In the genomic region with DNA sequence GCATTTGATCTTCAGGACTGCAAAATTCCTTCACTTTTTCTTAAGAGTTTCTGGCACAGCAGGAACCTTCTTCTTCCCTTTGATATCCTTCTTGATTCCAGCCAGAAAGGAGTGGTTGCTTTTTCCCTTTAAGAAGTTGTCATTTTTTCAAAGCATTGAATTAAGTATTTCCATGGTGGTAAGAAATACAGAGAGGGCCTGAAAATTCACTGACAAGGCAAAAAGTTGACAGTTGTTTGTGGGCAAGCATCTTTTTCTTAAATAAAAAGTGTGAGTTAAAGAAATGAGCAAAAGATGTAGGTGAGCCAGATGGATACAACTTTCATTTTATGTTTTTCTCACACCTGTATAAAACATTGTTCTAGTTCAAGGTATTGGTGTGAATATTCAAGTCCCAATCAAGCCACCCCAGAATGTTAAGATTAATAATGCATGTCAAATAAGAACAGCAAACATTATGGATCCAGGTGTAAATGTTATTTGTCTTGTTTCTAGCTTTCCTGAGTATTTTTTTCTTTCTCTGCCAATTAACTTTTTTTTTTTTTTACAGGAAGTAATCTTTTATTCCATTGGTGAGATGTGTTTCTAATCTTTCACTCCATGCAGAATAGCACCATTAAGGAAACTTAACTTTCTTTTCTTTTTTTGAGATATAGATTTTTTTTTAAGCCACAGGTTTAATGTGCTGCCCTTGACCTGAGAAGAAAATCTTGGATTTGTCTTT, we compare ENCODE assay signal across 27 cellular contexts.
DNase-seq lines count a peak whose midpoint lies in the region; ATAC-seq, FAIRE-seq and TF ChIP-seq lines count a peak whose summit lies in the region.
"Had no signal": no experiment of that assay in that cellular context is flagged by ENCODE, and none has a peak within 500 bp of the region (broad histone marks: within the 10 kb centered on the region; RNA-seq: fewer than 3 reads in every experiment).

No MANE protein-coding gene starts in this region.

- peaks cover 0 to 23% (median 10%) of the 10 kb centered on the region in 4 donors for H3K4me1 ChIP-seq in stomach

- H3K9me3 Mint-ChIP-seq in natural killer cell = peaks cover 3% of the 10 kb centered on the region in 2 donors
- H3K9me3 Mint-ChIP-seq: activated CD4-positive, alpha-beta T cell treated with anti-CD3 and anti-CD28 coated beads, Interleukin-2, amount 10 ng/mL, durations not matched to agents 7 days and 5 days; activated naive CD8-positive, alpha-beta T cell treated with anti-CD3 and anti-CD28 coated beads for 36 hours; activated T-cell treated with anti-CD3 and anti-CD28 coated beads, Interleukin-2, amount 50 U/mL, for 24 hours; memory B cell; WTC11 had no signal

- ATAC-seq in HG03095 (IDR thresholded peaks at IDR 0.05; ENCODE audit: unreplicated experiment) (no peak), HG03457 (IDR thresholded peaks at IDR 0.05; ENCODE audit: unreplicated experiment) (no peak), natural killer cell (no peak)
- ATAC-seq: left lobe of liver; sciatic nerve; stimulated activated effector memory CD8-positive, alpha-beta T cell treated with anti-CD3 and anti-CD28 coated beads, Interleukin-12 subunit alpha, Interleukin-12 subunit beta, amount 100 ng/mL, for 72 hours; WTC11 had no signal

- peak; percentile 61 for FAIRE-seq in H54 (lab: Jason Lieb, UNC)
- FAIRE-seq in RCC 7860 (lab: Jason Lieb, UNC) = peak; percentile 51
- FAIRE-seq in islet of Langerhans (lab: Jason Lieb, UNC) = peak; percentile 92
- FAIRE-seq: GM12892 had no signal

- no peak for TF ChIP-seq EP300 in stomach (IDR thresholded peaks at IDR 0.05)

- intact Hi-C loops in stomach (cut with DNase I; ENCODE audit: low total_unique reads) (no loop called here), natural killer cell (cut with micrococcal nuclease) (no loop called here)

- H3K4me1 Mint-ChIP-seq in natural killer cell = no peaks in the 10 kb centered on the region
- H3K4me1 Mint-ChIP-seq: activated CD4-positive, alpha-beta T cell treated with anti-CD3 and anti-CD28 coated beads, Interleukin-2, amount 10 ng/mL, durations not matched to agents 7 days and 5 days; activated naive CD8-positive, alpha-beta T cell treated with anti-CD3 and anti-CD28 coated beads for 36 hours; immature natural killer cell; memory B cell; stimulated activated effector memory CD8-positive, alpha-beta T cell treated with anti-CD3 and anti-CD28 coated beads, Interleukin-12 subunit alpha, Interleukin-12 subunit beta, amount 100 ng/mL, for 72 hours had no signal

- no peak for DNase-seq in H54 (ENCODE audit: insufficient read length, low spot score)
- no peak for DNase-seq in RCC 7860 (ENCODE audit: low spot score)
- no peak for DNase-seq in stomach
- DNase-seq in natural killer cell = no peak
- DNase-seq in NCI-H69 (lab: John Stamatoyannopoulos, UW) = no peak
- DNase-seq: activated CD4-positive, alpha-beta T cell treated with anti-CD3 and anti-CD28 coated beads, Interleukin-2, amount 10 ng/mL, durations not matched to agents 7 days and 5 days; activated effector memory CD4-positive, alpha-beta T cell treated with anti-CD3 and anti-CD28 coated beads, Interleukin-2, amount 50 U/mL, for 16 hours; activated naive CD8-positive, alpha-beta T cell treated with anti-CD3 and anti-CD28 coated beads for 36 hours; activated T-cell treated with anti-CD3 and anti-CD28 coated beads, Interleukin-2, amount 50 U/mL, for 24 hours; anterior cingulate cortex; immature natural killer cell; NCI-H2107; NCI-H774; stimulated activated CD4-positive, alpha-beta T cell treated with anti-CD3 and anti-CD28 coated beads, Interleukin-4, amount 100 ng/mL, for 4 hours; T-helper 9 cell; upper lobe of left lung had no signal

- no peaks in the 10 kb centered on the region for H3K9me3 ChIP-seq in stomach
- H3K9me3 ChIP-seq: BLaER1 treated with 17β-estradiol and CSF1 and Interleukin-3, amounts not matched to agents 10 nM and 100 nM; SJCRH30; upper lobe of left lung had no signal

- no peak overlapping the region for H3K27ac Mint-ChIP-seq in natural killer cell
- H3K27ac Mint-ChIP-seq: activated CD4-positive, alpha-beta T cell treated with anti-CD3 and anti-CD28 coated beads, Interleukin-2, amount 10 ng/mL, durations not matched to agents 7 days and 5 days; activated naive CD8-positive, alpha-beta T cell treated with anti-CD3 and anti-CD28 coated beads for 36 hours; activated T-cell treated with anti-CD3 and anti-CD28 coated beads, Interleukin-2, amount 50 U/mL, for 24 hours; immature natural killer cell; memory B cell; stimulated activated effector memory CD8-positive, alpha-beta T cell treated with anti-CD3 and anti-CD28 coated beads, Interleukin-12 subunit alpha, Interleukin-12 subunit beta, amount 100 ng/mL, for 72 hours; WTC11 had no signal

- H3K27me3 ChIP-seq in stomach = no peaks in the 10 kb centered on the region
- H3K27me3 ChIP-seq: BLaER1 treated with 17β-estradiol and CSF1 and Interleukin-3, amounts not matched to agents 10 nM and 100 nM; SJCRH30; upper lobe of left lung had no signal

- H3K36me3 Mint-ChIP-seq in natural killer cell = peaks cover 9% of the 10 kb centered on the region
- H3K36me3 Mint-ChIP-seq: activated naive CD8-positive, alpha-beta T cell treated with anti-CD3 and anti-CD28 coated beads for 36 hours; immature natural killer cell; memory B cell; stimulated activated effector memory CD8-positive, alpha-beta T cell treated with anti-CD3 and anti-CD28 coated beads, Interleukin-12 subunit alpha, Interleukin-12 subunit beta, amount 100 ng/mL, for 72 hours; WTC11 had no signal

- TF ChIP-seq CTCF in stomach (IDR thresholded peaks at IDR 0.05) (no peak), natural killer cell (IDR thresholded peaks at IDR 0.05) (no peak)

- TF ChIP-seq POLR2A in H54 (IDR thresholded peaks at IDR 0.05; ENCODE audit: low read depth, low read length) = no peak
- no peak for TF ChIP-seq POLR2A in stomach (IDR thresholded peaks at IDR 0.05)

- H3K27me3 Mint-ChIP-seq in natural killer cell (ENCODE audit: low read depth in 2 of 2) = no peaks in the 10 kb centered on the region
- H3K27me3 Mint-ChIP-seq: activated CD4-positive, alpha-beta T cell treated with anti-CD3 and anti-CD28 coated beads, Interleukin-2, amount 10 ng/mL, durations not matched to agents 7 days and 5 days; activated naive CD8-positive, alpha-beta T cell treated with anti-CD3 and anti-CD28 coated beads for 36 hours; activated T-cell treated with anti-CD3 and anti-CD28 coated beads, Interleukin-2, amount 50 U/mL, for 24 hours; memory B cell had no signal

- H3K4me3 ChIP-seq in stomach = no peak overlapping the region
- H3K4me3 ChIP-seq: BLaER1 treated with 17β-estradiol and CSF1 and Interleukin-3, amounts not matched to agents 10 nM and 100 nM; SJCRH30; upper lobe of left lung had no signal

- peak overlapping the region in 4 of 5 donors; percentile 8 to 48 (median 24) for H3K27ac ChIP-seq in stomach
- H3K27ac ChIP-seq: BLaER1 treated with 17β-estradiol and CSF1 and Interleukin-3, amounts not matched to agents 10 nM and 100 nM; upper lobe of left lung had no signal

- no peak overlapping the region for H3K4me3 Mint-ChIP-seq in natural killer cell
- H3K4me3 Mint-ChIP-seq: activated CD4-positive, alpha-beta T cell treated with anti-CD3 and anti-CD28 coated beads, Interleukin-2, amount 10 ng/mL, durations not matched to agents 7 days and 5 days; activated naive CD8-positive, alpha-beta T cell treated with anti-CD3 and anti-CD28 coated beads for 36 hours; activated T-cell treated with anti-CD3 and anti-CD28 coated beads, Interleukin-2, amount 50 U/mL, for 24 hours; immature natural killer cell; memory B cell; stimulated activated effector memory CD8-positive, alpha-beta T cell treated with anti-CD3 and anti-CD28 coated beads, Interleukin-12 subunit alpha, Interleukin-12 subunit beta, amount 100 ng/mL, for 72 hours; WTC11 had no signal

- no peaks in the 10 kb centered on the region for H3K36me3 ChIP-seq in stomach
- H3K36me3 ChIP-seq: BLaER1 treated with 17β-estradiol and CSF1 and Interleukin-3, amounts not matched to agents 10 nM and 100 nM; SJCRH30; upper lobe of left lung had no signal
